20 cellular contexts compared by ENCODE assay signal in the genomic region with DNA sequence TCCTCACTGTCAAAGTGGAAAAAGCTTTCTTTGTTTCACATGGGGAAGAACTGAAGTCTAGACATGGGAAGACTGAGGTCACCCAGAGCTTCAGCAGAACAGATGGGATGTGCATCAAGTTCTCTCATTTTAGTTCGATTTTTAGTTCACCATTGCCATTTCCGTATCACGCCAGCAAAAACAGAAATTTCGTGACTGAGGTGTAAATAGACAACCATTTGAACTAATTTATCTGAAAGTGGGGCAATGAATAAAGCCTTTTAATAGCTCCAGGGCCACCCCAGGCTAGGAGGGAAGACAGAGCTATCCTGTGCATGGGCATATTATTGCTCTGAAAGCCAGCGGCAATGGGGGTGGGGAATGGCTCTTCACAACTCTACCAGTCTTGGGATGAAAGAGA.
A peak's percentile ranks its signal among the peaks of the same experiment; 100 is the strongest.
DNase-seq lines count a peak whose midpoint lies in the region; ATAC-seq and TF ChIP-seq lines count a peak whose summit lies in the region.
"Had no signal": no experiment of that assay in that cellular context is flagged by ENCODE, and none has a peak within 500 bp of the region (broad histone marks: within the 10 kb centered on the region; RNA-seq: fewer than 3 reads in every experiment).

No MANE protein-coding gene starts in this region.

- H3K36me3 Mint-ChIP-seq in brain, result no peaks in the 10 kb centered on the region
- no peaks in the 10 kb centered on the region for H3K36me3 Mint-ChIP-seq in nephron (ENCODE audit: low read depth)
- H3K36me3 Mint-ChIP-seq: CD4-positive, alpha-beta memory T cell had no signal

- peak overlapping the region; percentile 54; the same call in 1 of the 2 replicates for H3K4me2 ChIP-seq in SK-N-SH
- H3K4me2 ChIP-seq: GM23338 had no signal

- TF ChIP-seq EP300 in SK-N-SH (IDR thresholded peaks at IDR 0.05; ENCODE audit: borderline replicate concordance in 1 of 2, low read depth in 1 of 2, low read length in 1 of 2), result no peak

- H3K9me3 ChIP-seq in SK-N-SH (no peaks in the 10 kb centered on the region), tibial artery (no peaks in the 10 kb centered on the region), MG63 (no peaks in the 10 kb centered on the region)

- no peaks in the 10 kb centered on the region for H3K36me3 ChIP-seq in SK-N-SH (replicated peaks in 1 of 2; ENCODE audit: control insufficient read depth in 1 of 2, insufficient read depth in 2 of 2, low read length in 1 of 2)
- no peaks in the 10 kb centered on the region for H3K36me3 ChIP-seq in tibial artery
- no peaks in the 10 kb centered on the region for H3K36me3 ChIP-seq in MG63

- no peak for TF ChIP-seq CTCF in SK-N-SH (IDR thresholded peaks at IDR 0.05)
- TF ChIP-seq CTCF in brain (conservative IDR thresholded peaks at IDR 0.05), result no peak
- no peak for TF ChIP-seq CTCF in nephron (IDR thresholded peaks at IDR 0.05; ENCODE audit: unreplicated experiment in 3 of 3)
- no peak for TF ChIP-seq CTCF in tibial artery (IDR thresholded peaks at IDR 0.05)

- no peak overlapping the region for H3K9ac ChIP-seq in SK-N-SH

- POLR2A ChIA-PET in SK-N-SH (lab: Yijun Ruan, JAX), result no interaction called here

- H3K27me3 ChIP-seq in SK-N-SH (ENCODE audit: insufficient read depth) (no peaks in the 10 kb centered on the region), tibial artery (no peaks in the 10 kb centered on the region), MG63 (no peaks in the 10 kb centered on the region; the same call in 1 of the 2 replicates)

- DNase-seq in SK-N-SH (no peak), tibial artery (no peak), MG63 (no peak)
- DNase-seq in activated CD4-positive, CD25-positive, alpha-beta regulatory T cell treated with anti-CD3 and anti-CD28 coated beads, Interleukin-2, amount 50 U/mL, for 72 hours, result no peak
- DNase-seq: C1 segment of cervical spinal cord; Calu3; CD4-positive, alpha-beta memory T cell; COR-L47; DMS53; DMS79 treated with DMSO at 0.1 percent for 48 hours; GF-D8; H9; HFFc6 had no signal

- H3K4me1 ChIP-seq in SK-N-SH (ENCODE audit: control insufficient read depth in 1 of 2, insufficient read depth in 2 of 2, low read depth in 1 of 2, low read length in 1 of 2) (peaks cover 0 to 16% of the 10 kb centered on the region in 2 experiments; a peak in 2 of 4 replicates), tibial artery (no peaks in the 10 kb centered on the region)

- no peaks in the 10 kb centered on the region for H3K27me3 Mint-ChIP-seq in brain
- H3K27me3 Mint-ChIP-seq in nephron (ENCODE audit: low read depth), result peaks cover 3% of the 10 kb centered on the region
- H3K27me3 Mint-ChIP-seq: B cell had no signal

- peak overlapping the region in 4 of 5 experiments; percentile 2 to 95 (median 76) for H3K27ac Mint-ChIP-seq in brain
- peak overlapping the region; percentile 59 to 83 (median 79) for H3K27ac Mint-ChIP-seq in nephron
- H3K27ac Mint-ChIP-seq: B cell; CD4-positive, alpha-beta memory T cell; GM23338; H9; HFFc6 had no signal

- H3K9me3 Mint-ChIP-seq in brain (peaks cover 0 to 17% (median 4%) of the 10 kb centered on the region in 5 experiments), nephron (peaks cover 12% of the 10 kb centered on the region)
- H3K9me3 Mint-ChIP-seq: GM23338, H9 had no signal

- H3K4me1 Mint-ChIP-seq in brain, result peaks cover 22% of the 10 kb centered on the region
- H3K4me1 Mint-ChIP-seq in nephron, result peaks cover 17% of the 10 kb centered on the region
- H3K4me1 Mint-ChIP-seq: B cell; CD4-positive, alpha-beta memory T cell; GM23338; H9 had no signal

- H3K9me2 ChIP-seq in SK-N-SH, result no peaks in the 10 kb centered on the region

- H3K79me2 ChIP-seq in SK-N-SH (ENCODE audit: insufficient read depth), result no peaks in the 10 kb centered on the region

- no peak overlapping the region for H3K4me3 ChIP-seq in SK-N-SH (ENCODE audit: low read depth in 2 of 2, low read length in 1 of 2)
- H3K4me3 ChIP-seq in tibial artery, result no peak overlapping the region
- no peak overlapping the region for H3K4me3 ChIP-seq in MG63
- H3K4me3 ChIP-seq: GM23338 had no signal

- 70% methylated on average over 5 of the region's 5 CpGs for WGBS in SK-N-SH (ENCODE audit: low lambda C conversion rate)

- H3K27ac ChIP-seq in SK-N-SH (ENCODE audit: low read depth in 2 of 2, low read length in 1 of 2) (peak overlapping the region; percentile 9 to 95; a peak in 3 of 4 replicates), tibial artery (no peak overlapping the region)
- H3K27ac ChIP-seq: 22Rv1 had no signal

- no peak for TF ChIP-seq RAD21 in SK-N-SH (IDR thresholded peaks at IDR 0.05; ENCODE audit: low read length)

- H3F3A ChIP-seq in SK-N-SH (replicated peaks; ENCODE audit: insufficient read depth), result no peaks in the 10 kb centered on the region

- H3K4me3 Mint-ChIP-seq in brain, result peak overlapping the region in 3 of 5 experiments; percentile 29 to 54 (median 51)
- no peak overlapping the region for H3K4me3 Mint-ChIP-seq in nephron
- H3K4me3 Mint-ChIP-seq: B cell; CD4-positive, alpha-beta memory T cell; GM23338; H9; HFFc6 had no signal

- H2AFZ ChIP-seq in SK-N-SH (ENCODE audit: low read depth), result no peak overlapping the region
- H2AFZ ChIP-seq: GM23338 had no signal

- CTCF ChIA-PET in SK-N-SH (lab: Yijun Ruan, JAX), result interaction anchor here (1.1 to 2.2 kb wide), 3 partner anchors 93 to 226 kb away, joined by 3 to 8 read pairs (median 4); no protein-coding TSS in a partner anchor

- ATAC-seq in SK-N-SH treated with all-trans-retinoic acid at 6 μM for 48 hours, result no peak; the same call in 1 of the 3 replicates
- ATAC-seq: GM23338, HCT116 had no signal

- intact Hi-C loops in tibial artery (cut with DNase I; ENCODE audit: low total_unique reads), result no loop called here

- H4K20me1 ChIP-seq in SK-N-SH (ENCODE audit: insufficient read depth), result no peaks in the 10 kb centered on the region

TF ChIP-seq in SK-N-SH, 30 proteins besides CTCF, POLR2A, EP300 and RAD21 (continues in another document):
- TF ChIP-seq RXRA (IDR thresholded peaks at IDR 0.05; ENCODE audit: borderline replicate concordance, low read depth) (no peak), SMC3 (IDR thresholded peaks at IDR 0.05; ENCODE audit: low read depth, low read length) (no peak), CHD2 (IDR thresholded peaks at IDR 0.05; ENCODE audit: low read length, partially characterized antibody) (no peak), RCOR1 (IDR thresholded peaks at IDR 0.05; ENCODE audit: low read length) (no peak), PBX3 (IDR thresholded peaks at IDR 0.05) (no peak), NFIC (IDR thresholded peaks at IDR 0.05; ENCODE audit: borderline replicate concordance) (no peak), FOSL2 (IDR thresholded peaks at IDR 0.05; ENCODE audit: borderline replicate concordance, low read depth) (no peak), ELF1 (IDR thresholded peaks at IDR 0.05) (no peak)

TF ChIP-seq in SK-N-SH treated with all-trans-retinoic acid at 6 μM for 48 hours, 23 proteins besides CTCF, POLR2A, EP300 and RAD21:
- no peak for TF ChIP-seq ZFP30 (CRISPR knock-in tag; IDR thresholded peaks at IDR 0.05)
- TF ChIP-seq, protein P1, sequence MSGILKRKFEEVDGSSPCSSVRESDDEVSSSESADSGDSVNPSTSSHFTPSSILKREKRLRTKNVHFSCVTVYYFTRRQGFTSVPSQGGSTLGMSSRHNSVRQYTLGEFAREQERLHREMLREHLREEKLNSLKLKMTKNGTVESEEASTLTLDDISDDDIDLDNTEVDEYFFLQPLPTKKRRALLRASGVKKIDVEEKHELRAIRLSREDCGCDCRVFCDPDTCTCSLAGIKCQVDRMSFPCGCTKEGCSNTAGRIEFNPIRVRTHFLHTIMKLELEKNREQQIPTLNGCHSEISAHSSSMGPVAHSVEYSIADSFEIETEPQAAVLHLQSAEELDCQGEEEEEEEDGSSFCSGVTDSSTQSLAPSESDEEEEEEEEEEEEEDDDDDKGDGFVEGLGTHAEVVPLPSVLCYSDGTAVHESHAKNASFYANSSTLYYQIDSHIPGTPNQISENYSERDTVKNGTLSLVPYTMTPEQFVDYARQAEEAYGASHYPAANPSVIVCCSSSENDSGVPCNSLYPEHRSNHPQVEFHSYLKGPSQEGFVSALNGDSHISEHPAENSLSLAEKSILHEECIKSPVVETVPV (CRISPR knock-in tag; IDR thresholded peaks at IDR 0.05), result no peak
- TF ChIP-seq OSR1 (CRISPR knock-in tag; IDR thresholded peaks at IDR 0.05), result no peak
- no peak for TF ChIP-seq ARNTL (CRISPR knock-in tag; IDR thresholded peaks at IDR 0.05; ENCODE audit: borderline replicate concordance, low read depth)
- no peak for TF ChIP-seq CSDC2 (CRISPR knock-in tag; IDR thresholded peaks at IDR 0.05)
- TF ChIP-seq RARB (CRISPR knock-in tag; IDR thresholded peaks at IDR 0.05), result no peak
- no peak for TF ChIP-seq ESRRG (CRISPR knock-in tag; IDR thresholded peaks at IDR 0.05)

Comparison
In these comparisons a context has a peak if more than half of its experiments do, and no peak if none do; other contexts are left out.
1. H3K27ac ChIP-seq: peak in SK-N-SH (2 of 2); none in tibial artery (0 of 2).
2. H3K4me3 Mint-ChIP-seq: peak in brain (3 of 5); none in nephron (0 of 3).